1 cellular context compared by ENCODE assay signal in the genomic region with DNA sequence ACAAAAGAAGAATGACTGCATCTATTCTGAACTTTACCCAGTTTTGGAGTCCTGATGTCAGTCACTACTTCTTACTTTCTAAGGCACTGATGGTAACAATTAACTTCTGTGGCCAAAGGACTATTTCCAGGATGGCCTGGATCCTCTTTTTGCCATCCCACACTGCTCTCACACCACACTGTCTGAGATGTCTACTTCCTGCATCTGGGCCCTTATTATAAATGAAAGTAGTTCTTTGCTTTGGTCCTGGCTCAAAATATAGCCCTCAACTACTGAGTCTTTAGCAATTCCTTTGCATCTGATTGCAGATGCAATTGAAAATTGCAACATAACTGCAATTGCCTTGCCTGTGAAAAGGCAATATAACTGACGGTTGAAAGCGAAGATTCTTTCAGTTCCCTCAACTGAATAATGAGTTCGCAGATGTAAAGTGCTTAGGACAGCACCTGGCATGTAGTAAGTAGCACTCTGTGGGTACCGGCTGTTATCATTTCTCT.
A peak's percentile ranks its signal among the peaks of the same experiment; 100 is the strongest.
TF ChIP-seq lines count a peak whose summit lies in the region.

No MANE protein-coding gene starts in this region.

TF ChIP-seq in K562, 482 proteins besides CTCF, POLR2A, EP300 and RAD21:
- TF ChIP-seq, protein P1, sequence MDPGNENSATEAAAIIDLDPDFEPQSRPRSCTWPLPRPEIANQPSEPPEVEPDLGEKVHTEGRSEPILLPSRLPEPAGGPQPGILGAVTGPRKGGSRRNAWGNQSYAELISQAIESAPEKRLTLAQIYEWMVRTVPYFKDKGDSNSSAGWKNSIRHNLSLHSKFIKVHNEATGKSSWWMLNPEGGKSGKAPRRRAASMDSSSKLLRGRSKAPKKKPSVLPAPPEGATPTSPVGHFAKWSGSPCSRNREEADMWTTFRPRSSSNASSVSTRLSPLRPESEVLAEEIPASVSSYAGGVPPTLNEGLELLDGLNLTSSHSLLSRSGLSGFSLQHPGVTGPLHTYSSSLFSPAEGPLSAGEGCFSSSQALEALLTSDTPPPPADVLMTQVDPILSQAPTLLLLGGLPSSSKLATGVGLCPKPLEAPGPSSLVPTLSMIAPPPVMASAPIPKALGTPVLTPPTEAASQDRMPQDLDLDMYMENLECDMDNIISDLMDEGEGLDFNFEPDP (CRISPR knock-in tag; IDR thresholded peaks at IDR 0.05), result no peak
- TF ChIP-seq NCOR1 (IDR thresholded peaks at IDR 0.05) (no peak), CEBPB (tag; IDR thresholded peaks at IDR 0.05) (peak; percentile 33; the same call in 1 of the 2 replicates), XRCC5 (IDR thresholded peaks at IDR 0.05; ENCODE audit: low read depth, low read length) (no peak), ARNT (IDR thresholded peaks at IDR 0.05) (no peak), GATAD2B (IDR thresholded peaks at IDR 0.05; ENCODE audit: borderline replicate concordance) (no peak), STAG1 (CRISPR knock-in tag; IDR thresholded peaks at IDR 0.05; ENCODE audit: borderline replicate concordance) (no peak), MECOM (CRISPR knock-in tag; IDR thresholded peaks at IDR 0.05) (no peak), TFAM (CRISPR knock-in tag; conservative IDR thresholded peaks at IDR 0.05) (no peak), CEBPG (CRISPR knock-in tag; IDR thresholded peaks at IDR 0.05) (no peak), CEBPG (tag; conservative IDR thresholded peaks at IDR 0.05 in 1 of 2, IDR thresholded peaks at IDR 0.05 in 1 of 2) (0 out of 4 replicates have a peak, but pooled peaks of 1 of the 2 experiments have one; percentile 17)
- TF ChIP-seq, protein P2, sequence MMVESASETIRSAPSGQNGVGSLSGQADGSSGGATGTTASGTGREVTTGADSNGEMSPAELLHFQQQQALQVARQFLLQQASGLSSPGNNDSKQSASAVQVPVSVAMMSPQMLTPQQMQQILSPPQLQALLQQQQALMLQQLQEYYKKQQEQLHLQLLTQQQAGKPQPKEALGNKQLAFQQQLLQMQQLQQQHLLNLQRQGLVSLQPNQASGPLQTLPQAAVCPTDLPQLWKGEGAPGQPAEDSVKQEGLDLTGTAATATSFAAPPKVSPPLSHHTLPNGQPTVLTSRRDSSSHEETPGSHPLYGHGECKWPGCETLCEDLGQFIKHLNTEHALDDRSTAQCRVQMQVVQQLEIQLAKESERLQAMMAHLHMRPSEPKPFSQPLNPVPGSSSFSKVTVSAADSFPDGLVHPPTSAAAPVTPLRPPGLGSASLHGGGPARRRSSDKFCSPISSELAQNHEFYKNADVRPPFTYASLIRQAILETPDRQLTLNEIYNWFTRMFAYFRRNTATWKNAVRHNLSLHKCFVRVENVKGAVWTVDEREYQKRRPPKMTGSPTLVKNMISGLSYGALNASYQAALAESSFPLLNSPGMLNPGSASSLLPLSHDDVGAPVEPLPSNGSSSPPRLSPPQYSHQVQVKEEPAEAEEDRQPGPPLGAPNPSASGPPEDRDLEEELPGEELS (CRISPR knock-in tag; IDR thresholded peaks at IDR 0.05; ENCODE audit: borderline replicate concordance), result no peak
- TF ChIP-seq, protein P3, sequence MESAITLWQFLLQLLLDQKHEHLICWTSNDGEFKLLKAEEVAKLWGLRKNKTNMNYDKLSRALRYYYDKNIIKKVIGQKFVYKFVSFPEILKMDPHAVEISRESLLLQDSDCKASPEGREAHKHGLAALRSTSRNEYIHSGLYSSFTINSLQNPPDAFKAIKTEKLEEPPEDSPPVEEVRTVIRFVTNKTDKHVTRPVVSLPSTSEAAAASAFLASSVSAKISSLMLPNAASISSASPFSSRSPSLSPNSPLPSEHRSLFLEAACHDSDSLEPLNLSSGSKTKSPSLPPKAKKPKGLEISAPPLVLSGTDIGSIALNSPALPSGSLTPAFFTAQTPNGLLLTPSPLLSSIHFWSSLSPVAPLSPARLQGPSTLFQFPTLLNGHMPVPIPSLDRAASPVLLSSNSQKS (CRISPR knock-in tag; IDR thresholded peaks at IDR 0.05), result no peak
TF ChIP-seq in K562: peak in this region for 2.
